In genomic region chr22:11598492-11599440, GRCh38 we compare ENCODE assay signal across 23 cellular contexts.
"Had no signal": no experiment of that assay in that cellular context is flagged by ENCODE, and none has a peak within 500 bp of the region (broad histone marks: within the 10 kb centered on the region; RNA-seq: fewer than 3 reads in every experiment).

No MANE protein-coding gene starts in this region.

- H3K27me3 Mint-ChIP-seq: activated CD4-positive, alpha-beta memory T cell treated with anti-CD3 and anti-CD28 coated beads, Interleukin-2, amount 10 ng/mL, durations not matched to agents 7 days and 5 days; activated CD4-positive, alpha-beta T cell treated with anti-CD3 and anti-CD28 coated beads, Interleukin-2, amount 10 ng/mL, durations not matched to agents 24 days and 14 days; activated T-helper 17 cell treated with anti-CD3 and anti-CD28 coated beads, Interleukin-2, amount 50 U/mL, for 72 hours; brain; dendritic cell treated with granulocyte-macrophage colony-stimulating factor and Interleukin-4, amounts not matched to agents 40 ng/mL and 50 ng/mL, for 4 days; stimulated activated naive B cell treated with anti-CD40 and anti-IgM and Interleukin-4, amounts not matched to agents 10 μg/mL and 1 μg/mL and 100 μg/mL, for 72 hours; type B pancreatic cell had no signal

- H3K4me3 ChIP-seq: testis had no signal

- H3K27me3 ChIP-seq: foreskin keratinocyte, testis had no signal

- H3K4me3 Mint-ChIP-seq: activated CD4-positive, alpha-beta memory T cell treated with anti-CD3 and anti-CD28 coated beads, Interleukin-2, amount 10 ng/mL, durations not matched to agents 7 days and 5 days; activated CD4-positive, alpha-beta T cell treated with anti-CD3 and anti-CD28 coated beads, Interleukin-2, amount 10 ng/mL, durations not matched to agents 24 days and 14 days; activated T-helper 17 cell treated with anti-CD3 and anti-CD28 coated beads, Interleukin-2, amount 50 U/mL, for 72 hours; brain; dendritic cell treated with granulocyte-macrophage colony-stimulating factor and Interleukin-4, amounts not matched to agents 40 ng/mL and 50 ng/mL, for 4 days; immature natural killer cell; nephron progenitor cell; stimulated activated naive B cell treated with anti-CD40 and anti-IgM and Interleukin-4, amounts not matched to agents 10 μg/mL and 1 μg/mL and 100 μg/mL, for 72 hours; type B pancreatic cell had no signal

- H3K4me1 ChIP-seq: foreskin keratinocyte, testis had no signal

- H3K9me3 ChIP-seq: testis had no signal

- H3K27ac Mint-ChIP-seq: activated CD4-positive, alpha-beta memory T cell treated with anti-CD3 and anti-CD28 coated beads, Interleukin-2, amount 10 ng/mL, durations not matched to agents 7 days and 5 days; activated CD4-positive, alpha-beta T cell treated with anti-CD3 and anti-CD28 coated beads, Interleukin-2, amount 10 ng/mL, durations not matched to agents 24 days and 14 days; activated naive CD4-positive, alpha-beta T cell treated with anti-CD3 and anti-CD28 coated beads, Interleukin-2, amount 50 U/mL, for 72 hours; activated T-helper 17 cell treated with anti-CD3 and anti-CD28 coated beads, Interleukin-2, amount 50 U/mL, for 72 hours; brain; dendritic cell treated with granulocyte-macrophage colony-stimulating factor and Interleukin-4, amounts not matched to agents 40 ng/mL and 50 ng/mL, for 4 days; immature natural killer cell; nephron progenitor cell; stimulated activated naive B cell treated with anti-CD40 and anti-IgM and Interleukin-4, amounts not matched to agents 10 μg/mL and 1 μg/mL and 100 μg/mL, for 72 hours; type B pancreatic cell had no signal

- DNase-seq: activated CD4-positive, alpha-beta memory T cell treated with anti-CD3 and anti-CD28 coated beads, Interleukin-2, amount 10 ng/mL, durations not matched to agents 7 days and 5 days; activated CD4-positive, alpha-beta T cell treated with anti-CD3 and anti-CD28 coated beads, Interleukin-2, amount 10 ng/mL, durations not matched to agents 24 days and 14 days; aorta; effector CD4-positive, alpha-beta T cell; erythroblast; foreskin keratinocyte; immature natural killer cell; left ventricle myocardium superior; nephron progenitor cell; nucleus accumbens; small intestine; stimulated activated CD4-positive, alpha-beta T cell treated with anti-CD3 and anti-CD28 coated beads, Interleukin-15, amount 100 ng/mL, for 24 hours; stimulated activated naive B cell treated with anti-CD40 and anti-IgM and Interleukin-4, amounts not matched to agents 10 μg/mL and 1 μg/mL and 100 μg/mL, for 72 hours; testis had no signal

- FAIRE-seq: endometrium, small intestine had no signal

- ATAC-seq: activated CD4-positive, CD25-positive, alpha-beta regulatory T cell treated with anti-CD3 and anti-CD28 coated beads, Interleukin-2, amount 50 U/mL, for 24 hours; activated naive CD4-positive, alpha-beta T cell treated with anti-CD3 and anti-CD28 coated beads, Interleukin-2, amount 50 U/mL, for 72 hours; activated T-helper 17 cell treated with anti-CD3 and anti-CD28 coated beads, Interleukin-2, amount 50 U/mL, for 72 hours; foreskin keratinocyte; left ventricle myocardium superior; sciatic nerve; stimulated activated naive B cell treated with anti-CD40 and anti-IgM and Interleukin-4, amounts not matched to agents 10 μg/mL and 1 μg/mL and 100 μg/mL, for 72 hours had no signal

- H3K4me1 Mint-ChIP-seq: activated CD4-positive, alpha-beta memory T cell treated with anti-CD3 and anti-CD28 coated beads, Interleukin-2, amount 10 ng/mL, durations not matched to agents 7 days and 5 days; activated CD4-positive, alpha-beta T cell treated with anti-CD3 and anti-CD28 coated beads, Interleukin-2, amount 10 ng/mL, durations not matched to agents 24 days and 14 days; activated T-helper 17 cell treated with anti-CD3 and anti-CD28 coated beads, Interleukin-2, amount 50 U/mL, for 72 hours; brain; immature natural killer cell; nephron progenitor cell; stimulated activated naive B cell treated with anti-CD40 and anti-IgM and Interleukin-4, amounts not matched to agents 10 μg/mL and 1 μg/mL and 100 μg/mL, for 72 hours had no signal

- H3K27ac ChIP-seq: foreskin keratinocyte, testis, VCaP had no signal
